In the genomic region with DNA sequence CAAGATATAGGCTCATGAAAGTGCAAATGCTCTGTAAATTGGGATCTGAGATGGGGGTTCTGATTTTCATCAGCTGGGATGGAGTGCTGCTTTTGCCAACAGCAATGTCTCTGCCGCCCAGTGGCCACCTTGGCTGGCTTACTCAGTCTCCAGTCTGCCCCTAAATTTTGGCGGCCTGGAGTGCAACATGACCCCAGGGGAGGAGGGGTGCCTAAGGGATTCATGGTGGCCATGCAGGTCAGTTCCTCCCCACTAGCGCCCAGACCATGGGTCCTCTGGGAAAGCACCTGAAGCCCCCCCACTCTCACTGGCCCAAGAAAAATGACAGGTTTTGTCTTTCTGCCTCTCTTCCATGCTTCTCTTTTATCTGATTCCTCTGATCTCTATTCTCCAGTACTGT, we compare ENCODE assay signal across 1 cellular context.
TF ChIP-seq lines count a peak whose summit lies in the region.

No MANE protein-coding gene starts in this region.

TF ChIP-seq in GM23338, 12 proteins besides CTCF, POLR2A, EP300 and RAD21 (continued from another document):
- TF ChIP-seq STAT1 (IDR thresholded peaks at IDR 0.05; ENCODE audit: unreplicated experiment) (no peak), EZH2phosphoT487 (IDR thresholded peaks at IDR 0.05; ENCODE audit: unreplicated experiment) (no peak), ZNF114 (CRISPR knock-in tag; IDR thresholded peaks at IDR 0.05) (no peak), ZNF331 (CRISPR knock-in tag; IDR thresholded peaks at IDR 0.05; ENCODE audit: low read depth) (no peak), JUNB (IDR thresholded peaks at IDR 0.05; ENCODE audit: unreplicated experiment) (no peak), POLR2AphosphoS5 (IDR thresholded peaks at IDR 0.05; ENCODE audit: low read depth) (no peak)
- TF ChIP-seq, protein P1, sequence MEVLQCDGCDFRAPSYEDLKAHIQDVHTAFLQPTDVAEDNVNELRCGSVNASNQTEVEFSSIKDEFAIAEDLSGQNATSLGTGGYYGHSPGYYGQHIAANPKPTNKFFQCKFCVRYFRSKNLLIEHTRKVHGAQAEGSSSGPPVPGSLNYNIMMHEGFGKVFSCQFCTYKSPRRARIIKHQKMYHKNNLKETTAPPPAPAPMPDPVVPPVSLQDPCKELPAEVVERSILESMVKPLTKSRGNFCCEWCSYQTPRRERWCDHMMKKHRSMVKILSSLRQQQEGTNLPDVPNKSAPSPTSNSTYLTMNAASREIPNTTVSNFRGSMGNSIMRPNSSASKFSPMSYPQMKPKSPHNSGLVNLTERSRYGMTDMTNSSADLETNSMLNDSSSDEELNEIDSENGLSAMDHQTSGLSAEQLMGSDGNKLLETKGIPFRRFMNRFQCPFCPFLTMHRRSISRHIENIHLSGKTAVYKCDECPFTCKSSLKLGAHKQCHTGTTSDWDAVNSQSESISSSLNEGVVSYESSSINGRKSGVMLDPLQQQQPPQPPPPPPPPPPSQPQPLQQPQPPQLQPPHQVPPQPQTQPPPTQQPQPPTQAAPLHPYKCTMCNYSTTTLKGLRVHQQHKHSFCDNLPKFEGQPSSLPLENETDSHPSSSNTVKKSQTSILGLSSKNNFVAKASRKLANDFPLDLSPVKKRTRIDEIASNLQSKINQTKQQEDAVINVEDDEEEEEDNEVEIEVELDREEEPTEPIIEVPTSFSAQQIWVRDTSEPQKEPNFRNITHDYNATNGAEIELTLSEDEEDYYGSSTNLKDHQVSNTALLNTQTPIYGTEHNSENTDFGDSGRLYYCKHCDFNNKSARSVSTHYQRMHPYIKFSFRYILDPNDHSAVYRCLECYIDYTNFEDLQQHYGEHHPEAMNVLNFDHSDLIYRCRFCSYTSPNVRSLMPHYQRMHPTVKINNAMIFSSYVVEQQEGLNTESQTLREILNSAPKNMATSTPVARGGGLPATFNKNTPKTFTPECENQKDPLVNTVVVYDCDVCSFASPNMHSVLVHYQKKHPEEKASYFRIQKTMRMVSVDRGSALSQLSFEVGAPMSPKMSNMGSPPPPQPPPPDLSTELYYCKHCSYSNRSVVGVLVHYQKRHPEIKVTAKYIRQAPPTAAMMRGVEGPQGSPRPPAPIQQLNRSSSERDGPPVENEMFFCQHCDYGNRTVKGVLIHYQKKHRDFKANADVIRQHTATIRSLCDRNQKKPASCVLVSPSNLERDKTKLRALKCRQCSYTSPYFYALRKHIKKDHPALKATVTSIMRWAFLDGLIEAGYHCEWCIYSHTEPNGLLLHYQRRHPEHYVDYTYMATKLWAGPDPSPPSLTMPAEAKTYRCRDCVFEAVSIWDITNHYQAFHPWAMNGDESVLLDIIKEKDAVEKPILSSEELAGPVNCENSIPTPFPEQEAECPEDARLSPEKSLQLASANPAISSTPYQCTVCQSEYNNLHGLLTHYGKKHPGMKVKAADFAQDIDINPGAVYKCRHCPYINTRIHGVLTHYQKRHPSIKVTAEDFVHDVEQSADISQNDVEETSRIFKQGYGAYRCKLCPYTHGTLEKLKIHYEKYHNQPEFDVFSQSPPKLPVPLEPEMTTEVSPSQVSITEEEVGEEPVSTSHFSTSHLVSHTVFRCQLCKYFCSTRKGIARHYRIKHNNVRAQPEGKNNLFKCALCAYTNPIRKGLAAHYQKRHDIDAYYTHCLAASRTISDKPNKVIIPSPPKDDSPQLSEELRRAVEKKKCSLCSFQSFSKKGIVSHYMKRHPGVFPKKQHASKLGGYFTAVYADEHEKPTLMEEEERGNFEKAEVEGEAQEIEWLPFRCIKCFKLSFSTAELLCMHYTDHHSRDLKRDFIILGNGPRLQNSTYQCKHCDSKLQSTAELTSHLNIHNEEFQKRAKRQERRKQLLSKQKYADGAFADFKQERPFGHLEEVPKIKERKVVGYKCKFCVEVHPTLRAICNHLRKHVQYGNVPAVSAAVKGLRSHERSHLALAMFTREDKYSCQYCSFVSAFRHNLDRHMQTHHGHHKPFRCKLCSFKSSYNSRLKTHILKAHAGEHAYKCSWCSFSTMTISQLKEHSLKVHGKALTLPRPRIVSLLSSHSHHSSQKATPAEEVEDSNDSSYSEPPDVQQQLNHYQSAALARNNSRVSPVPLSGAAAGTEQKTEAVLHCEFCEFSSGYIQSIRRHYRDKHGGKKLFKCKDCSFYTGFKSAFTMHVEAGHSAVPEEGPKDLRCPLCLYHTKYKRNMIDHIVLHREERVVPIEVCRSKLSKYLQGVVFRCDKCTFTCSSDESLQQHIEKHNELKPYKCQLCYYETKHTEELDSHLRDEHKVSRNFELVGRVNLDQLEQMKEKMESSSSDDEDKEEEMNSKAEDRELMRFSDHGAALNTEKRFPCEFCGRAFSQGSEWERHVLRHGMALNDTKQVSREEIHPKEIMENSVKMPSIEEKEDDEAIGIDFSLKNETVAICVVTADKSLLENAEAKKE (CRISPR knock-in tag; IDR thresholded peaks at IDR 0.05): no peak
TF ChIP-seq in GM23338: peak in this region for 0.
